In genomic region chr21:46295996-46296752, GRCh38 we compare ENCODE assay signal across 8 cellular contexts. TPM values are rescaled to one million over a fixed set of nuclear protein-coding genes. Genes with fewer than 3 reads are reported as not detected.
DNase-seq lines count a peak whose midpoint lies in the region; ATAC-seq and TF ChIP-seq lines count a peak whose summit lies in the region.

No MANE protein-coding gene starts in this region.

- H3K4me3 ChIP-seq in fibroblast of villous mesenchyme (ENCODE audit: low read depth, low read length) = no peak overlapping the region

- ATAC-seq in HG03442 (IDR thresholded peaks at IDR 0.05; ENCODE audit: unreplicated experiment) = peak; percentile 75
- no peak for ATAC-seq in HG03521 (IDR thresholded peaks at IDR 0.05; ENCODE audit: unreplicated experiment)

- DNase-seq in AG20443 (ENCODE audit: low spot score) (peak; percentile 95), fibroblast of villous mesenchyme (ENCODE audit: low read depth) (peak; percentile 90), putamen (ENCODE audit: low spot score) (peak; percentile 27), RPMI8226 (no peak), NCI-H69 (lab: John Stamatoyannopoulos, UW) (no peak)
- DNase-seq in activated CD8-positive, alpha-beta memory T cell treated with anti-CD3 and anti-CD28 coated beads for 4 hours (ENCODE audit: low read depth in 2 of 2) = peak; percentile 27 to 39

- no peak for TF ChIP-seq CTCF in fibroblast of villous mesenchyme (IDR thresholded peaks at IDR 0.05; ENCODE audit: insufficient read depth, low read depth, low read length)

RNA-seq across cellular contexts. Expression of gene YBEY, which starts 10.0 kb away (rescaled TPM):
- 10.3 and 10.4 TPM in 2 replicates for total RNA-seq in fibroblast of villous mesenchyme

RNA-seq across cellular contexts. Expression of gene MCM3AP, which starts 10.8 kb away (rescaled TPM):
- 60.9 and 67.6 TPM in 2 replicates for total RNA-seq in fibroblast of villous mesenchyme

RNA-seq across cellular contexts. Expression of gene C21orf58, which starts 27.5 kb away (rescaled TPM):
- total RNA-seq in fibroblast of villous mesenchyme = 5.5 and 5.6 TPM in 2 replicates

RNA-seq across cellular contexts. Expression of gene PCNT, which starts 27.8 kb away (rescaled TPM):
- 21.6 and 23.8 TPM in 2 replicates for total RNA-seq in fibroblast of villous mesenchyme

Comparison
In these comparisons a context has a peak if more than half of its experiments do, and no peak if none do; other contexts are left out.
1. DNase-seq: peak in AG20443 (single experiment), activated CD8-positive, alpha-beta memory T cell treated with anti-CD3 and anti-CD28 coated beads for 4 hours (2 of 2), fibroblast of villous mesenchyme (single experiment) and putamen (single experiment); none in RPMI8226 (single experiment) and NCI-H69 (single experiment).